Comparison of ENCODE assay signal across 8 cellular contexts in the genomic region with DNA sequence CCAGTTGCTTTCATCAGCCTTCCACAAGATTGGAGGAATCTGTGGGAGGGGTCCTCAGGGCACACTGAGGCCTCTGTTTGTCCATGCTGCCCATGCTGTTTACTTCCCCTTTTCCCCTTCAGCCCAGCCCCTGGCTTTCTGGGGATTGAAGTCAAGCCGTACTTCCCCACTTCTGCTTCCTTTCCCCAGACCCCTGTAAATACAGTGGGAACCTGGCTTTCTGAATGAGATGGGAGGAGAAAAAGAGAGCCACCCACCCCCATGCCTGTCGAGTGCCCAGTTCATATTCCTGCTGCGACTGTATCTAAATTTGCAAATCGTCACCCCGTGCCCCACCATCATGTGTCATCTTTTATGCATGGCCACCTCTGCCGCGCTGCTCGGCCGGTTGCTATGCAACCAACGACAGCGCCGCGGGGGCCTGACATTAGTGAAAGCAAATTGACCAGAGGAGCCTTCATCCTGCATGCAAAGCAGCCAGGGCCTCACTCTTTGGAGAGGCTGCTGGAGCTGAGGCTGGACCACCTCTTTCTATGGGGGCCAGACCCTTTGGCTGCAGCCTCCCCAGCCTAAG.
DNase-seq lines count a peak whose midpoint lies in the region; TF ChIP-seq lines count a peak whose summit lies in the region.

No MANE protein-coding gene starts in this region.

- no peak overlapping the region for H3K9ac ChIP-seq in GM23248

- no peaks in the 10 kb centered on the region for H3K9me2 ChIP-seq in GM23248 (ENCODE audit: insufficient read depth)

- TF ChIP-seq POLR2A in uterus (IDR thresholded peaks at IDR 0.05), result no peak

- in situ Hi-C loops in GM13976 (cut with MboI; ENCODE audit: low sequenced_read_pairs, unreplicated experiment), result no loop called here
- in situ Hi-C loops in GM23248 (cut with MboI), result no loop called here

- no peaks in the 10 kb centered on the region for H3K36me3 ChIP-seq in GM23248 (ENCODE audit: low read depth)
- H3K36me3 ChIP-seq in uterus, result no peaks in the 10 kb centered on the region

- no peak overlapping the region for H3K4me2 ChIP-seq in GM23248 (ENCODE audit: unreplicated experiment)

- no peaks in the 10 kb centered on the region for H3K79me2 ChIP-seq in GM23248 (ENCODE audit: insufficient read depth)

- peak; percentile 45 for DNase-seq in GM13976 (ENCODE audit: low spot score)
- DNase-seq in GM23248, result peak; percentile 15
- DNase-seq in NCI-H1105 treated with DMSO at 0.1 percent for 48 hours (lab: John Stamatoyannopoulos, UW), result peak; percentile 70
- peak; percentile 5 for DNase-seq in globus pallidus (ENCODE audit: low spot score)
- DNase-seq in HuH-7 (ENCODE audit: low spot score), result no peak
- no peak for DNase-seq in cerebellar nuclear complex (lab: John Stamatoyannopoulos, UW)
- DNase-seq in activated CD4-positive, CD25-positive, alpha-beta regulatory T cell treated with anti-CD3 and anti-CD28 coated beads, Interleukin-2, amount 50 U/mL, for 72 hours, result no peak
- DNase-seq in uterus, result no peak

- 3 to 5% methylated on average over 13 of the region's 13 CpGs for WGBS in GM23248 (ENCODE audit: low coverage in 1 of 2, low lambda C conversion rate in 2 of 2, missing lambda C conversion rate in 2 of 2), 2 experiments

- no peak overlapping the region for H2AFZ ChIP-seq in GM23248

- no peaks in the 10 kb centered on the region for H4K20me1 ChIP-seq in GM23248 (ENCODE audit: insufficient read depth)

- H3K4me3 ChIP-seq in GM23248 (no peak overlapping the region), uterus (no peak overlapping the region)

- TF ChIP-seq CTCF in GM13976 (IDR thresholded peaks at IDR 0.05; ENCODE audit: borderline replicate concordance, control extremely low read depth, extremely low read depth, insufficient read depth, missing control alignments) (no peak), uterus (IDR thresholded peaks at IDR 0.05) (no peak)

- H3K9me3 ChIP-seq in GM23248 (ENCODE audit: low read depth) (no peaks in the 10 kb centered on the region), uterus (no peaks in the 10 kb centered on the region)

- intact Hi-C loops in uterus (cut with DNase I; ENCODE audit: low total_unique reads), result no loop called here

- H3K4me1 ChIP-seq in GM23248 (ENCODE audit: insufficient read depth) (no peaks in the 10 kb centered on the region), uterus (no peaks in the 10 kb centered on the region)

- H3F3A ChIP-seq in GM23248 (ENCODE audit: insufficient read depth), result no peaks in the 10 kb centered on the region

- H3K27ac ChIP-seq in GM23248 (no peak overlapping the region), uterus (no peak overlapping the region)

- H3K27me3 ChIP-seq in GM23248 (replicated peaks; ENCODE audit: insufficient read depth) (no peaks in the 10 kb centered on the region; the same call in 1 of the 2 replicates), uterus (no peaks in the 10 kb centered on the region)

Comparison
In these comparisons a context has a peak if more than half of its experiments do, and no peak if none do; other contexts are left out.
1. DNase-seq: peak in GM13976 (single experiment), GM23248 (single experiment), NCI-H1105 treated with DMSO at 0.1 percent for 48 hours (single experiment) and globus pallidus (single experiment); none in HuH-7 (single experiment), cerebellar nuclear complex (0 of 2), activated CD4-positive, CD25-positive, alpha-beta regulatory T cell treated with anti-CD3 and anti-CD28 coated beads, Interleukin-2, amount 50 U/mL, for 72 hours (single experiment) and uterus (0 of 2).